Comparison of ENCODE assay signal across 1 cellular context in the genomic region with DNA sequence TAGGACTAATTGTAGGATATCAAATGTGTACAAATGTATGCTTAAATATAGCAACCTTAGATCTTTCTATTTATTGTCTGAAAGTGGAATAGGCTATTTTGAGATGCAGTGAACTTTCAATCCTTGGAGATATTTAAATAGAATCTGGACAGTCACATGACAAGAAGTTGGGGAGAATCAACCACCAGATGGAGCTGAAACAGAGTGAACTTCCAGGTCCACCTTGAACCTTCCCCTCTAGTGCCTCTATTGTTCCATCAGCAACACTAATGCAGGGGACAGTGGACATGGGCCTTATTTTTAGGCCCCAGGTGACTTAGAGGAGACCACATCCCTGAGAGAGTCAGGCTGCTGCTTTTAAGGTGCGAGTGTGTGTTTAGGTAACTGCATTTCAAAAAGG.
TF ChIP-seq lines count a peak whose summit lies in the region.

No MANE protein-coding gene starts in this region.

TF ChIP-seq in HCT116, 20 proteins besides CTCF, POLR2A, EP300 and RAD21 (continued from another document):
- TF ChIP-seq, protein P1, sequence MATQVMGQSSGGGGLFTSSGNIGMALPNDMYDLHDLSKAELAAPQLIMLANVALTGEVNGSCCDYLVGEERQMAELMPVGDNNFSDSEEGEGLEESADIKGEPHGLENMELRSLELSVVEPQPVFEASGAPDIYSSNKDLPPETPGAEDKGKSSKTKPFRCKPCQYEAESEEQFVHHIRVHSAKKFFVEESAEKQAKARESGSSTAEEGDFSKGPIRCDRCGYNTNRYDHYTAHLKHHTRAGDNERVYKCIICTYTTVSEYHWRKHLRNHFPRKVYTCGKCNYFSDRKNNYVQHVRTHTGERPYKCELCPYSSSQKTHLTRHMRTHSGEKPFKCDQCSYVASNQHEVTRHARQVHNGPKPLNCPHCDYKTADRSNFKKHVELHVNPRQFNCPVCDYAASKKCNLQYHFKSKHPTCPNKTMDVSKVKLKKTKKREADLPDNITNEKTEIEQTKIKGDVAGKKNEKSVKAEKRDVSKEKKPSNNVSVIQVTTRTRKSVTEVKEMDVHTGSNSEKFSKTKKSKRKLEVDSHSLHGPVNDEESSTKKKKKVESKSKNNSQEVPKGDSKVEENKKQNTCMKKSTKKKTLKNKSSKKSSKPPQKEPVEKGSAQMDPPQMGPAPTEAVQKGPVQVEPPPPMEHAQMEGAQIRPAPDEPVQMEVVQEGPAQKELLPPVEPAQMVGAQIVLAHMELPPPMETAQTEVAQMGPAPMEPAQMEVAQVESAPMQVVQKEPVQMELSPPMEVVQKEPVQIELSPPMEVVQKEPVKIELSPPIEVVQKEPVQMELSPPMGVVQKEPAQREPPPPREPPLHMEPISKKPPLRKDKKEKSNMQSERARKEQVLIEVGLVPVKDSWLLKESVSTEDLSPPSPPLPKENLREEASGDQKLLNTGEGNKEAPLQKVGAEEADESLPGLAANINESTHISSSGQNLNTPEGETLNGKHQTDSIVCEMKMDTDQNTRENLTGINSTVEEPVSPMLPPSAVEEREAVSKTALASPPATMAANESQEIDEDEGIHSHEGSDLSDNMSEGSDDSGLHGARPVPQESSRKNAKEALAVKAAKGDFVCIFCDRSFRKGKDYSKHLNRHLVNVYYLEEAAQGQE (IDR thresholded peaks at IDR 0.05; ENCODE audit: low read depth) = no peak
- TF ChIP-seq SP1 (IDR thresholded peaks at IDR 0.05; ENCODE audit: low read depth) = no peak
